18 cellular contexts compared by ENCODE assay signal in genomic region chr2:69594341-69594740, GRCh38. TPM values are rescaled to one million over a fixed set of nuclear protein-coding genes. Genes with fewer than 3 reads are reported as not detected.
DNase-seq lines count a peak whose midpoint lies in the region; ATAC-seq and TF ChIP-seq lines count a peak whose summit lies in the region.
"Had no signal": no experiment of that assay in that cellular context is flagged by ENCODE, and none has a peak within 500 bp of the region (broad histone marks: within the 10 kb centered on the region; RNA-seq: fewer than 3 reads in every experiment).

No MANE protein-coding gene starts in this region.

- WGBS in body of pancreas, 2 donors = 60 to 67% methylated on average over 3 of the region's 3 CpGs

- no peak for TF ChIP-seq POLR2A in body of pancreas (IDR thresholded peaks at IDR 0.05)

- no peaks in the 10 kb centered on the region for H3K27me3 ChIP-seq in body of pancreas
- H3K27me3 ChIP-seq: cardiac muscle cell, neutrophil, right atrium auricular region had no signal

- H3K4me3 ChIP-seq in body of pancreas = no peak overlapping the region
- H3K4me3 ChIP-seq: cardiac muscle cell, HAP-1, right atrium auricular region had no signal

- H3K27ac ChIP-seq in body of pancreas = no peak overlapping the region
- H3K27ac ChIP-seq: cardiac muscle cell, neutrophil, right atrium auricular region had no signal

- H3K36me3 ChIP-seq in body of pancreas (replicated peaks in 1 of 2; ENCODE audit: insufficient read depth in 1 of 2, low read depth in 2 of 2) = no peaks in the 10 kb centered on the region
- H3K36me3 ChIP-seq: cardiac muscle cell, HAP-1, neutrophil, right atrium auricular region had no signal

- TF ChIP-seq CTCF in body of pancreas (IDR thresholded peaks at IDR 0.05) = no peak

- no peaks in the 10 kb centered on the region for H3K9me3 ChIP-seq in body of pancreas
- H3K9me3 ChIP-seq: HAP-1, neutrophil, right atrium auricular region had no signal

- ATAC-seq in body of pancreas = peak; percentile 67
- peak; percentile 70 for ATAC-seq in left lobe of liver
- no peak for ATAC-seq in GM18858 (IDR thresholded peaks at IDR 0.05; ENCODE audit: unreplicated experiment)
- ATAC-seq: stimulated activated naive CD8-positive, alpha-beta T cell treated with anti-CD3 and anti-CD28 coated beads, Interleukin-15, Interleukin-2, amounts not matched to agents 100 U/mL and 50 U/mL, for 24 hours had no signal

- H3K4me1 ChIP-seq in body of pancreas = peaks cover 28% of the 10 kb centered on the region
- H3K4me1 ChIP-seq: HAP-1 had no signal

- DNase-seq in ACHN (peak; percentile 33), GM04503 (ENCODE audit: low read depth) (peak; percentile 31), body of pancreas (no peak), left lobe of liver (ENCODE audit: low spot score) (no peak), NCI-H2081 treated with DMSO at 0.1 percent for 48 hours (lab: John Stamatoyannopoulos, UW) (no peak), posterior cingulate gyrus (no peak)
- DNase-seq in activated CD4-positive, alpha-beta T cell treated with anti-CD3 and anti-CD28 coated beads for 4 hours = no peak
- DNase-seq: activated CD4-positive, alpha-beta T cell treated with anti-CD3 and anti-CD28 coated beads, Interleukin-2, amount 50 U/mL, for 1 hour; activated naive CD4-positive, alpha-beta T cell treated with anti-CD3 and anti-CD28 coated beads, Interleukin-2, amount 10 ng/mL, durations not matched to agents 7 days and 5 days; erythroblast; NCI-H2081; NCI-H510A treated with DMSO at 0.1 percent for 48 hours; stimulated activated naive CD8-positive, alpha-beta T cell treated with anti-CD3 and anti-CD28 coated beads, Interleukin-15, Interleukin-2, amounts not matched to agents 100 U/mL and 50 U/mL, for 24 hours had no signal

- intact Hi-C loops in body of pancreas (cut with DNase I) = no loop called here
- intact Hi-C loops in posterior cingulate gyrus (cut with DNase I) = no loop called here

- in situ Hi-C loops in ACHN (cut with HindIII; ENCODE audit: low pct_ligation_motif_present, low pct_unique_long_range_greater_than_20kb, low sequenced_read_pairs) = no loop called here

RNA-seq across cellular contexts. Expression of gene AAK1, which starts 49.2 kb away (rescaled TPM):
- 10 to 100 TPM; 44.6 to 60.0 TPM for total RNA-seq in body of pancreas
- total RNA-seq in left lobe of liver = 16.2 TPM

Comparison
In these comparisons a context has a peak if more than half of its experiments do, and no peak if none do; other contexts are left out.
1. DNase-seq: peak in ACHN (single experiment) and GM04503 (single experiment); none in body of pancreas (0 of 4), left lobe of liver (single experiment), NCI-H2081 treated with DMSO at 0.1 percent for 48 hours (single experiment), posterior cingulate gyrus (0 of 10) and activated CD4-positive, alpha-beta T cell treated with anti-CD3 and anti-CD28 coated beads for 4 hours (0 of 2).